ENCODE assay signal across 14 cellular contexts in the genomic region with DNA sequence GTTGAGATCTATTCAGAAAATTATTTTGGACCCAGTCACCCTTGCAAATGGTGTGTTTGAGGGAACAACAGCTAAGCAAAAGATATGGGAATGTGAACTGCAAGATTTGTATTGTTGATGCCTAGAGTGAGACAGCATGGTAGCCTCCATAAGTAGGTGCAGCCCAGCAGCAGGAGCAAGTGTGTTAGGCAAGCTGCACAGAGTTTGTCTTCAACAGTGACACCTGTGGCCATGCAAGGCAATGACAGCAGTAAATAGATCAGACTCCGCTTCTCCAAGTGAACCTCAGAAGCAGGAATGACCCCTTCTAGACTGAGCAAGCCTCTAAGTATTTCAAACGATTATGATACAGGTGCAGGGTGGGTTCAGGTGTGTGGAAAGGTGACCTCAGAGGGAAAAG.
DNase-seq lines count a peak whose midpoint lies in the region; ATAC-seq and TF ChIP-seq lines count a peak whose summit lies in the region.
"Had no signal": no experiment of that assay in that cellular context is flagged by ENCODE, and none has a peak within 500 bp of the region (broad histone marks: within the 10 kb centered on the region; RNA-seq: fewer than 3 reads in every experiment).

No MANE protein-coding gene starts in this region.

- TF ChIP-seq CTCF in AG04450 (IDR thresholded peaks at IDR 0.05; ENCODE audit: low read depth, low read length) (0 out of 2 replicates have a peak, but pooled peaks have one; percentile 24), GM12875 (IDR thresholded peaks at IDR 0.05; ENCODE audit: borderline replicate concordance, insufficient read depth, low read depth, low read length) (peak; percentile 34; the same call in 1 of the 2 replicates), fibroblast of mammary gland (conservative IDR thresholded peaks at IDR 0.05; ENCODE audit: control insufficient read depth, insufficient read depth, low read depth, low read length) (peak; percentile 36)

- peaks cover 27% of the 10 kb centered on the region for H3K9me3 ChIP-seq in AG04450 (ENCODE audit: control insufficient read depth, insufficient read depth, low read length)

- POLR2A ChIA-PET in AG04450 (lab: Yijun Ruan, JAX), result no interaction called here

- peaks cover 12% of the 10 kb centered on the region for H3K27me3 ChIP-seq in AG04450 (ENCODE audit: control insufficient read depth, insufficient read depth, low read length)

- CTCF ChIA-PET in AG04450 (lab: Charles Lee), result interaction anchor here (0.6 kb wide), 1 partner anchor 176 kb away, joined by 9 read pairs; no protein-coding TSS in a partner anchor

- H3K4me3 ChIP-seq in AG04450 (ENCODE audit: low read depth, low read length), result no peak overlapping the region
- H3K4me3 ChIP-seq in GM12875 (ENCODE audit: low read depth, low read length), result no peak overlapping the region
- H3K4me3 ChIP-seq in fibroblast of mammary gland (ENCODE audit: control insufficient read depth, low read depth, low read length), result no peak overlapping the region

- DNase-seq in AG04450 (ENCODE audit: low read depth, low spot score), result no peak
- peak; percentile 9 for DNase-seq in OCI-M1 (lab: John Stamatoyannopoulos, UW)
- no peak for DNase-seq in fibroblast of mammary gland (ENCODE audit: low read depth)
- DNase-seq in hippocampal formation (lab: John Stamatoyannopoulos, UW), result no peak
- no peak for DNase-seq in NCI-H446 (lab: John Stamatoyannopoulos, UW)
- no peak for DNase-seq in SIG-M5 treated with dmso at 0.1 percent for 504 hours (lab: John Stamatoyannopoulos, UW; ENCODE audit: unreplicated experiment)
- DNase-seq: CD4-positive, CD25-positive, alpha-beta regulatory T cell; left cardiac atrium; NCI-H1105 treated with DMSO at 0.1 percent for 48 hours; NCI-H69 had no signal

- no peak overlapping the region for H3K27ac ChIP-seq in AG04450 (ENCODE audit: low read depth, low read length)
- H3K27ac ChIP-seq: HL-60 had no signal

- ATAC-seq in HG03342 (IDR thresholded peaks at IDR 0.05; ENCODE audit: unreplicated experiment), result no peak
- ATAC-seq: activated T-helper 17 cell treated with anti-CD3 and anti-CD28 coated beads, Interleukin-2, amount 50 U/mL, for 72 hours; left cardiac atrium had no signal
